Comparison of ENCODE assay signal across 19 cellular contexts in genomic region chr11:15930442-15931025, GRCh38.
A peak's percentile ranks its signal among the peaks of the same experiment; 100 is the strongest.
DNase-seq lines count a peak whose midpoint lies in the region; ATAC-seq and TF ChIP-seq lines count a peak whose summit lies in the region.
"Had no signal": no experiment of that assay in that cellular context is flagged by ENCODE, and none has a peak within 500 bp of the region (broad histone marks: within the 10 kb centered on the region; RNA-seq: fewer than 3 reads in every experiment).

No MANE protein-coding gene starts in this region.

- no peak overlapping the region for H3K9ac ChIP-seq in neuronal stem cell (ENCODE audit: low read depth, low read length, poor library complexity)

- H3K4me1 Mint-ChIP-seq in CD14-positive monocyte: peaks cover 13% of the 10 kb centered on the region
- peaks cover 16% of the 10 kb centered on the region for H3K4me1 Mint-ChIP-seq in Calu3 (ENCODE audit: low read depth, unreplicated experiment)
- H3K4me1 Mint-ChIP-seq: CD4-positive, alpha-beta memory T cell had no signal

- no peak overlapping the region for H2BK5ac ChIP-seq in neuronal stem cell (ENCODE audit: low read length)

- H3K79me1 ChIP-seq in neuronal stem cell (ENCODE audit: low read depth, low read length): no peaks in the 10 kb centered on the region

- no peaks in the 10 kb centered on the region for H3K36me3 Mint-ChIP-seq in CD14-positive monocyte
- H3K36me3 Mint-ChIP-seq in Calu3 (ENCODE audit: insufficient read depth, unreplicated experiment): no peaks in the 10 kb centered on the region
- H3K36me3 Mint-ChIP-seq: CD4-positive, alpha-beta memory T cell had no signal

- H4K91ac ChIP-seq in neuronal stem cell (ENCODE audit: low read depth, low read length, poor library complexity): no peak overlapping the region

- H3K4me2 ChIP-seq in neuronal stem cell (ENCODE audit: insufficient read depth, low read length, poor library complexity, severe bottlenecking): no peak overlapping the region
- H3K4me2 ChIP-seq: A549 had no signal

- H4K8ac ChIP-seq in neuronal stem cell (ENCODE audit: low read depth, low read length): no peak overlapping the region

- H3K4me1 ChIP-seq in neuronal stem cell (ENCODE audit: control insufficient read depth in 2 of 2, insufficient read depth in 1 of 2, low read depth in 1 of 2, low read length in 2 of 2) (no peaks in the 10 kb centered on the region), upper lobe of left lung (no peaks in the 10 kb centered on the region)
- H3K4me1 ChIP-seq: A549 had no signal

- ATAC-seq in upper lobe of left lung (ENCODE audit: low FRiP score in 2 of 2): no peak
- ATAC-seq: A549, HCT116 had no signal

- DNase-seq in CD14-positive monocyte (ENCODE audit: low spot score) (peak; percentile 1), HT1080 (ENCODE audit: low read depth) (peak; percentile 21), islet precursor cell (peak; percentile 34), neuronal stem cell (ENCODE audit: low spot score) (no peak), Calu3 (no peak), 8988T (no peak), upper lobe of left lung (no peak)
- DNase-seq: AML-193; CD4-positive, alpha-beta memory T cell; DMS79 treated with DMSO at 0.1 percent for 48 hours; GF-D8; GOT3; H7; HFFc6; IMR-90 had no signal

- peaks cover 0 to 10% (median 2%) of the 10 kb centered on the region in 7 donors for H3K9me3 Mint-ChIP-seq in CD14-positive monocyte
- peaks cover 5% of the 10 kb centered on the region for H3K9me3 Mint-ChIP-seq in Calu3 (ENCODE audit: low read depth, unreplicated experiment)

- peak overlapping the region; percentile 65 for H2BK12ac ChIP-seq in neuronal stem cell (ENCODE audit: low read length)

- CTCF ChIA-PET in Calu3 (lab: Charles Lee): no interaction called here

- H3K4ac ChIP-seq in neuronal stem cell (ENCODE audit: low read length): no peak overlapping the region

- H3K14ac ChIP-seq in neuronal stem cell (ENCODE audit: low read length): no peak overlapping the region

- H3K4me3 ChIP-seq in neuronal stem cell (ENCODE audit: low read length in 2 of 2) (no peak overlapping the region), upper lobe of left lung (no peak overlapping the region)
- H3K4me3 ChIP-seq: A549 had no signal

- H2BK120ac ChIP-seq in neuronal stem cell (ENCODE audit: low read depth, low read length): no peak overlapping the region

- H3K27me3 Mint-ChIP-seq in CD14-positive monocyte (ENCODE audit: low read depth in 3 of 3) (peaks cover 0 to 3% (median 1%) of the 10 kb centered on the region in 3 donors), Calu3 (ENCODE audit: unreplicated experiment) (no peaks in the 10 kb centered on the region)

- TF ChIP-seq CTCF in CD14-positive monocyte (IDR thresholded peaks at IDR 0.05) (no peak), Calu3 (IDR thresholded peaks at IDR 0.05; ENCODE audit: unreplicated experiment) (no peak), upper lobe of left lung (IDR thresholded peaks at IDR 0.05) (no peak)

- H3K27ac Mint-ChIP-seq in CD14-positive monocyte: no peak overlapping the region
- no peak overlapping the region for H3K27ac Mint-ChIP-seq in Calu3 (ENCODE audit: unreplicated experiment)
- H3K27ac Mint-ChIP-seq: CD4-positive, alpha-beta memory T cell; HFFc6 had no signal

- H2BK15ac ChIP-seq in neuronal stem cell (ENCODE audit: low read length): no peak overlapping the region

- no peak overlapping the region for H3K4me3 Mint-ChIP-seq in CD14-positive monocyte
- H3K4me3 Mint-ChIP-seq in Calu3 (ENCODE audit: low read depth, unreplicated experiment): no peak overlapping the region
- H3K4me3 Mint-ChIP-seq: CD4-positive, alpha-beta memory T cell; HFFc6 had no signal

- no peak overlapping the region for H2AK5ac ChIP-seq in neuronal stem cell (ENCODE audit: low read depth, low read length)

- intact Hi-C loops in CD14-positive monocyte (cut with micrococcal nuclease): no loop called here
- intact Hi-C loops in Calu3 (cut with micrococcal nuclease; ENCODE audit: unreplicated experiment): no loop called here

- H3K18ac ChIP-seq in neuronal stem cell (ENCODE audit: low read length): peak overlapping the region; percentile 15

- H3K27me3 ChIP-seq in neuronal stem cell (ENCODE audit: control insufficient read depth in 3 of 3, insufficient read depth in 3 of 3, low read depth in 1 of 3, low read length in 3 of 3): no peaks in the 10 kb centered on the region
- no peaks in the 10 kb centered on the region for H3K27me3 ChIP-seq in upper lobe of left lung

- no TSS peak for BruUV-seq in Calu3 (replicated peaks; lab: Mats Ljungman, UMichigan)

- no peak overlapping the region for H2AFZ ChIP-seq in neuronal stem cell (ENCODE audit: low read length)

- H3K36me3 ChIP-seq in neuronal stem cell (replicated peaks in 1 of 2; ENCODE audit: control insufficient read depth in 2 of 2, insufficient read depth in 2 of 2, low read length in 2 of 2): no peaks in the 10 kb centered on the region
- no peaks in the 10 kb centered on the region for H3K36me3 ChIP-seq in upper lobe of left lung

- no peak overlapping the region for H3K27ac ChIP-seq in neuronal stem cell (replicated peaks; ENCODE audit: low read length)
- H3K27ac ChIP-seq in upper lobe of left lung: no peak overlapping the region
- H3K27ac ChIP-seq: A549, C4-2B, HL-60 had no signal

- TF ChIP-seq EP300 in upper lobe of left lung (IDR thresholded peaks at IDR 0.05): no peak

- H3K9me3 ChIP-seq in neuronal stem cell (replicated peaks in 1 of 2; ENCODE audit: control insufficient read depth in 2 of 2, insufficient read depth in 1 of 2, low read depth in 1 of 2, low read length in 2 of 2): peaks cover 3 to 4% of the 10 kb centered on the region in 2 donors
- H3K9me3 ChIP-seq in upper lobe of left lung: no peaks in the 10 kb centered on the region
- H3K9me3 ChIP-seq: A549 had no signal

- H3K23ac ChIP-seq in neuronal stem cell (ENCODE audit: low read depth, low read length, poor library complexity): no peak overlapping the region

- TF ChIP-seq POLR2A in upper lobe of left lung (IDR thresholded peaks at IDR 0.05): no peak

- no CpG with 5 or more reads among the region's 6 CpGs for WGBS in neuronal stem cell (ENCODE audit: extremely low coverage in 2 of 2, insufficient read length in 2 of 2, insufficient replicate concordance in 1 of 2), 2 donors
- 71 to 74% methylated on average over 6 of the region's 6 CpGs for WGBS in upper lobe of left lung, 2 donors

Comparison
In these comparisons a context has a peak if more than half of its experiments do, and no peak if none do; other contexts are left out.
1. DNase-seq: peak in CD14-positive monocyte (single experiment), HT1080 (single experiment) and islet precursor cell (single experiment); none in neuronal stem cell (single experiment), Calu3 (single experiment), 8988T (single experiment) and upper lobe of left lung (0 of 2).